Comparison of ENCODE assay signal across 29 cellular contexts in genomic region chr12:76888775-76889174, GRCh38. TPM values are rescaled to one million over a fixed set of nuclear protein-coding genes. Genes with fewer than 3 reads are reported as not detected.
"Had no signal": no experiment of that assay in that cellular context is flagged by ENCODE, and none has a peak within 500 bp of the region (broad histone marks: within the 10 kb centered on the region; RNA-seq: fewer than 3 reads in every experiment).

No MANE protein-coding gene starts in this region.

- H3K9me3 Mint-ChIP-seq: natural killer cell treated with Interleukin-12 subunit alpha and Interleukin-12 subunit beta and Interleukin-15 and Interleukin-18, amount 100 ng/mL, for 72 hours; neural crest cell; stimulated activated effector memory CD8-positive, alpha-beta T cell treated with anti-CD3 and anti-CD28 coated beads, Interleukin-12 subunit alpha, Interleukin-12 subunit beta, amount 100 ng/mL, for 72 hours; stimulated activated naive B cell treated with anti-CD40 and anti-IgM and Interleukin-4, amounts not matched to agents 10 μg/mL and 1 μg/mL and 100 μg/mL, for 72 hours; stimulated activated naive CD8-positive, alpha-beta T cell treated with anti-CD3 and anti-CD28 coated beads, Interleukin-15, Interleukin-2, amounts not matched to agents 100 ng/mL and 50 ng/mL, for 24 hours had no signal

- H3K27ac Mint-ChIP-seq: naive thymus-derived CD8-positive, alpha-beta T cell; natural killer cell treated with Interleukin-12 subunit alpha and Interleukin-12 subunit beta and Interleukin-15 and Interleukin-18, amount 100 ng/mL, for 72 hours; nephron progenitor cell; progenitor cell of endocrine pancreas; stimulated activated effector memory CD8-positive, alpha-beta T cell treated with anti-CD3 and anti-CD28 coated beads, Interleukin-12 subunit alpha, Interleukin-12 subunit beta, amount 100 ng/mL, for 72 hours; stimulated activated naive B cell treated with anti-CD40 and anti-IgM and Interleukin-4, amounts not matched to agents 10 μg/mL and 1 μg/mL and 100 μg/mL, for 72 hours; stimulated activated naive CD8-positive, alpha-beta T cell treated with anti-CD3 and anti-CD28 coated beads, Interleukin-15, Interleukin-2, amounts not matched to agents 100 ng/mL and 50 ng/mL, for 24 hours; type B pancreatic cell had no signal

- H3K27me3 Mint-ChIP-seq: type B pancreatic cell had no signal

- H3K9me3 ChIP-seq: ovary, psoas muscle, right lobe of liver, sigmoid colon, stomach, thoracic aorta, thyroid gland, vagina had no signal

- ATAC-seq: naive thymus-derived CD8-positive, alpha-beta T cell; natural killer cell treated with Interleukin-12 subunit alpha and Interleukin-12 subunit beta and Interleukin-15 and Interleukin-18, amount 100 ng/mL, for 72 hours; psoas muscle; right cardiac atrium; right lobe of liver; stimulated activated effector memory CD8-positive, alpha-beta T cell treated with anti-CD3 and anti-CD28 coated beads, Interleukin-12 subunit alpha, Interleukin-12 subunit beta, amount 100 ng/mL, for 72 hours; stimulated activated naive B cell treated with anti-CD40 and anti-IgM and Interleukin-4, amounts not matched to agents 10 μg/mL and 1 μg/mL and 100 μg/mL, for 72 hours had no signal

- H3K4me1 Mint-ChIP-seq: neural crest cell; stimulated activated effector memory CD8-positive, alpha-beta T cell treated with anti-CD3 and anti-CD28 coated beads, Interleukin-12 subunit alpha, Interleukin-12 subunit beta, amount 100 ng/mL, for 72 hours; stimulated activated naive B cell treated with anti-CD40 and anti-IgM and Interleukin-4, amounts not matched to agents 10 μg/mL and 1 μg/mL and 100 μg/mL, for 72 hours had no signal

- H3K9ac ChIP-seq: parathyroid adenoma had no signal

- H3K27me3 ChIP-seq: ovary, right lobe of liver, sigmoid colon, stomach, thyroid gland, tibial nerve, vagina had no signal

- H3K4me3 Mint-ChIP-seq: naive thymus-derived CD8-positive, alpha-beta T cell; natural killer cell treated with Interleukin-12 subunit alpha and Interleukin-12 subunit beta and Interleukin-15 and Interleukin-18, amount 100 ng/mL, for 72 hours; nephron progenitor cell; neural crest cell; stimulated activated effector memory CD8-positive, alpha-beta T cell treated with anti-CD3 and anti-CD28 coated beads, Interleukin-12 subunit alpha, Interleukin-12 subunit beta, amount 100 ng/mL, for 72 hours; stimulated activated naive B cell treated with anti-CD40 and anti-IgM and Interleukin-4, amounts not matched to agents 10 μg/mL and 1 μg/mL and 100 μg/mL, for 72 hours; stimulated activated naive CD8-positive, alpha-beta T cell treated with anti-CD3 and anti-CD28 coated beads, Interleukin-15, Interleukin-2, amounts not matched to agents 100 ng/mL and 50 ng/mL, for 24 hours; type B pancreatic cell had no signal

- H3K4me3 ChIP-seq: ovary, psoas muscle, right lobe of liver, sigmoid colon, stomach, thoracic aorta, thyroid gland, tibial nerve, vagina had no signal

- H3K27ac ChIP-seq: ovary, parathyroid adenoma, psoas muscle, right lobe of liver, sigmoid colon, stomach, thoracic aorta, thyroid gland, tibial nerve, vagina had no signal

- H3K36me3 Mint-ChIP-seq: naive thymus-derived CD8-positive, alpha-beta T cell; natural killer cell treated with Interleukin-12 subunit alpha and Interleukin-12 subunit beta and Interleukin-15 and Interleukin-18, amount 100 ng/mL, for 72 hours; stimulated activated effector memory CD8-positive, alpha-beta T cell treated with anti-CD3 and anti-CD28 coated beads, Interleukin-12 subunit alpha, Interleukin-12 subunit beta, amount 100 ng/mL, for 72 hours; stimulated activated naive B cell treated with anti-CD40 and anti-IgM and Interleukin-4, amounts not matched to agents 10 μg/mL and 1 μg/mL and 100 μg/mL, for 72 hours; type B pancreatic cell had no signal

- H3K4me1 ChIP-seq: parathyroid adenoma, psoas muscle, right lobe of liver, sigmoid colon, stomach, tibial nerve, vagina had no signal

- H3K79me2 ChIP-seq: parathyroid adenoma had no signal

- H2AFZ ChIP-seq: parathyroid adenoma had no signal

- DNase-seq: naive thymus-derived CD8-positive, alpha-beta T cell; nephron progenitor cell; occipital lobe; ovary; posterior cingulate gyrus; psoas muscle; right cardiac atrium; right lobe of liver; sigmoid colon; small intestine; stimulated activated CD4-positive, alpha-beta T cell treated with anti-CD3 and anti-CD28 coated beads, Interleukin-15, amount 100 ng/mL, for 24 hours; stimulated activated CD4-positive, alpha-beta T cell treated with anti-CD3 and anti-CD28 coated beads, Interleukin-2, amount 100 ng/mL, for 24 hours; stimulated activated CD4-positive, alpha-beta T cell treated with anti-CD3 and anti-CD28 coated beads, Interleukin-2, amount 100 ng/mL, for 48 hours; stimulated activated CD4-positive, alpha-beta T cell treated with anti-CD3 and anti-CD28 coated beads, Interleukin-4, amount 100 ng/mL, for 24 hours; stimulated activated naive B cell treated with anti-CD40 and anti-IgM and Interleukin-4, amounts not matched to agents 10 μg/mL and 1 μg/mL and 100 μg/mL, for 72 hours; stimulated activated naive CD4-positive, alpha-beta T cell treated with Interleukin-2 at 50 U/mL for 16 hours; stomach; thyroid gland had no signal

- FAIRE-seq: small intestine, urothelium cell line had no signal

- H3K36me3 ChIP-seq: ovary, right lobe of liver, sigmoid colon, stomach, thoracic aorta, thyroid gland, tibial nerve, vagina had no signal

RNA-seq across cellular contexts. Expression of gene CSRP2, which starts 10.0 kb away (rescaled TPM):
- total RNA-seq: naive thymus-derived CD8-positive, alpha-beta T cell had no signal
